Comparison of ENCODE assay signal across 8 cellular contexts in the genomic region with DNA sequence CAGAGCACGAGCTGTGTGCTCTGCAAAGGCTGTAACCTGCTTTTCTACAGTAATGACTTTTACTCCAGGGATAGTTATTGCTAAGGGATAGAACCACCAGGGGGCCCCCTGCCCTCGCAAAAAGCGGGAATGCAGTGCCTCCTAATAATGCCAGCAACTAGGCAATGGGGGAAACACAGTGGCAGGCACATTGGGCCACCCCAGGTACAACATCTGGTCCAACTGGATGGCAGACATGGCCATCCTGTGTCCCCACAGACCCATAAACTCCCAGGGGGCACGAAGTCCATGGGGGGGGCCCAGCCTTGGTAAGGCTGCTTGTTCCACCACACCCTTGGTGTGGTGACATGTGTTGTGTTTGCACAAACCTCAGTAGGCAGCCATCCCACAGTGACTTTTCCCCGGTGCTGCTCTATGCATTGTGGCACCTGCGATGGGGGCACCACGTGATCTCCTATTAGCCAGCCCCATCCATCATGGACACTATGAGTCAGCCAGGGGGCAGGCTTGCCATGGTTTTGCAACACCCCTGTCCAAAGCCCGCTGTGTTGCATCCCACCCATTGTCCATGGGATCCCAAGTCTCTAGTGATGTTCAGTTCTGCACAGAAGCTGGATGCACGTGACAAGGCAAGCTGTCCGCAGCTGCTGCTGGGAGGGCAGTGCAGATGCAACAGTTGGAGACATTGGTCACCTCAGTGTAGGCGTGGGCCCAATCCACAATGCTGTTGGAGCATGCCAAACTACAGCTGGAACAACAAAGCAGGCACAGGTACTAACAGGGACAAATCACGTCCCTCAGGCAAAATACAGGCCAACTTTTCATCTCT.
DNase-seq lines count a peak whose midpoint lies in the region; ATAC-seq and TF ChIP-seq lines count a peak whose summit lies in the region.

No MANE protein-coding gene starts in this region.

- no peak overlapping the region for H3K27ac Mint-ChIP-seq in natural killer cell

- no peak overlapping the region for H3K4me3 ChIP-seq in Peyer's patch

- H3K36me3 Mint-ChIP-seq in natural killer cell, result no peaks in the 10 kb centered on the region

- H3K4me3 Mint-ChIP-seq in natural killer cell, result no peak overlapping the region

- DNase-seq in DMS153 treated with DMSO at 0.1 percent for 48 hours (lab: John Stamatoyannopoulos, UW; ENCODE audit: unreplicated experiment), result peak; percentile 23
- peak; percentile 59 for DNase-seq in HEK293T (ENCODE audit: extremely low spot score)
- DNase-seq in Peyer's patch, result peak in 2 of 3 donors; percentile 58 to 73
- peak; percentile 62 for DNase-seq in dermis blood vessel endothelial cell
- no peak for DNase-seq in natural killer cell
- DNase-seq in occipital lobe (lab: John Stamatoyannopoulos, UW), result no peak
- DNase-seq in omental fat pad (ENCODE audit: low spot score), result no peak

- H3K9me3 Mint-ChIP-seq in natural killer cell, result no peaks in the 10 kb centered on the region

- no peaks in the 10 kb centered on the region for H3K9me3 ChIP-seq in Peyer's patch

- H3K27me3 ChIP-seq in Peyer's patch, result no peaks in the 10 kb centered on the region

- POLR2A ChIA-PET in HEK293T (lab: Yijun Ruan, JAX), result no interaction called here

- H3K27ac ChIP-seq in Peyer's patch, result no peak overlapping the region

- H3K36me3 ChIP-seq in Peyer's patch, result no peaks in the 10 kb centered on the region

- peak in 4 of 6 experiments; percentile 31 to 55 (median 48) for TF ChIP-seq CTCF in Peyer's patch (IDR thresholded peaks at IDR 0.05)
- TF ChIP-seq CTCF in natural killer cell (IDR thresholded peaks at IDR 0.05), result peak; percentile 21
- no peak for TF ChIP-seq CTCF in omental fat pad (IDR thresholded peaks at IDR 0.05)

- TF ChIP-seq POLR2A in Peyer's patch (IDR thresholded peaks at IDR 0.05), result no peak

- ATAC-seq in natural killer cell (peak in 1 of 3 donors; percentile 39), GM19351 (IDR thresholded peaks at IDR 0.05; ENCODE audit: unreplicated experiment) (no peak), omental fat pad (ENCODE audit: low FRiP score) (no peak)

- H3K4me1 ChIP-seq in Peyer's patch, result no peaks in the 10 kb centered on the region

- intact Hi-C loops in natural killer cell (cut with micrococcal nuclease), result no loop called here

- no peaks in the 10 kb centered on the region for H3K27me3 Mint-ChIP-seq in natural killer cell (ENCODE audit: low read depth in 2 of 2)

- peaks cover 9 to 11% of the 10 kb centered on the region in 2 donors for H3K4me1 Mint-ChIP-seq in natural killer cell

- CTCF ChIA-PET in HEK293T (lab: Yijun Ruan, JAX), result interaction anchor here (0.6 to 3.7 kb wide), 5 partner anchors 54 to 709 kb away, joined by 3 to 14 read pairs (median 3); no protein-coding TSS in a partner anchor

TF ChIP-seq in HEK293T, 16 proteins besides CTCF, POLR2A, EP300 and RAD21:
- TF ChIP-seq SUZ12 (IDR thresholded peaks at IDR 0.05), result no peak
- TF ChIP-seq FOXK2 (IDR thresholded peaks at IDR 0.05), result no peak
TF ChIP-seq in HEK293T: peak in this region for 0.

Comparison
In these comparisons a context has a peak if more than half of its experiments do, and no peak if none do; other contexts are left out.
1. DNase-seq: peak in DMS153 treated with DMSO at 0.1 percent for 48 hours (single experiment), HEK293T (single experiment), Peyer's patch (2 of 3) and dermis blood vessel endothelial cell (single experiment); none in natural killer cell (single experiment), occipital lobe (single experiment) and omental fat pad (single experiment).
2. CTCF ChIP-seq: peak in Peyer's patch (4 of 6) and natural killer cell (single experiment); none in omental fat pad (0 of 3).